ENCODE assay signal across 21 cellular contexts in the genomic region with DNA sequence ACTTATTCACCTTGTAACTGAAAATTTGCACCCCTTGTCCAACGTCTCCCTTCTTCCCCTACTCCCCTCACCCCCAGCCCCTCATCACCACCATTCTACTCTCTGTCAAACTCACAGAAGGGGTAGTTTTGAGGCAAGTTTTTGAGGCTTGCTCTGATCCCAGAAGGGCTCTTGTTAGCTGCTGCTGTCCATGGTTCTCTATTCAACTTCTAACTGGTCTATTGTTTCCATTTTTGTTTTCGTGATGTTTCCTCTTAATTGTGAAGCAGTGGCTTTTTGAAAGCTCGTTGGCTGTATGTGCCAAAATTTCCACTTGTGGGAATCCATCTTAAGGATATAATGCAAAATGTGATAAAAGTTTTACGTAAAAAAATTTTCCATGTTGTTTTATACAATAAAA.
"Had no signal": no experiment of that assay in that cellular context is flagged by ENCODE, and none has a peak within 500 bp of the region (broad histone marks: within the 10 kb centered on the region; RNA-seq: fewer than 3 reads in every experiment).

No MANE protein-coding gene starts in this region.

- H3K9ac ChIP-seq: KMS-11 had no signal

- FAIRE-seq: K562 had no signal

- DNase-seq: IMR-90, Kasumi-1, MM.1S, NCI-H1092 treated with DMSO at 0.1 percent for 48 hours, NCI-H1436, NCI-H187, NCI-H2029, NCI-H2081 treated with DMSO at 0.1 percent for 48 hours, NCI-H2171, NCI-H226, NCI-H446, NCI-H510A, NCI-H524 treated with DMSO at 0.1 percent for 48 hours, NCI-H69, NCI-H774, PC-3, SHP77 had no signal

- H3K4me3 ChIP-seq: K562 had no signal

- H3K4me2 ChIP-seq: KMS-11 had no signal

- ATAC-seq: K562, Panc1, PC-3 had no signal

- H3K27ac ChIP-seq: KMS-11, RWPE1 had no signal
